ENCODE assay signal across 2 cellular contexts in the genomic region with DNA sequence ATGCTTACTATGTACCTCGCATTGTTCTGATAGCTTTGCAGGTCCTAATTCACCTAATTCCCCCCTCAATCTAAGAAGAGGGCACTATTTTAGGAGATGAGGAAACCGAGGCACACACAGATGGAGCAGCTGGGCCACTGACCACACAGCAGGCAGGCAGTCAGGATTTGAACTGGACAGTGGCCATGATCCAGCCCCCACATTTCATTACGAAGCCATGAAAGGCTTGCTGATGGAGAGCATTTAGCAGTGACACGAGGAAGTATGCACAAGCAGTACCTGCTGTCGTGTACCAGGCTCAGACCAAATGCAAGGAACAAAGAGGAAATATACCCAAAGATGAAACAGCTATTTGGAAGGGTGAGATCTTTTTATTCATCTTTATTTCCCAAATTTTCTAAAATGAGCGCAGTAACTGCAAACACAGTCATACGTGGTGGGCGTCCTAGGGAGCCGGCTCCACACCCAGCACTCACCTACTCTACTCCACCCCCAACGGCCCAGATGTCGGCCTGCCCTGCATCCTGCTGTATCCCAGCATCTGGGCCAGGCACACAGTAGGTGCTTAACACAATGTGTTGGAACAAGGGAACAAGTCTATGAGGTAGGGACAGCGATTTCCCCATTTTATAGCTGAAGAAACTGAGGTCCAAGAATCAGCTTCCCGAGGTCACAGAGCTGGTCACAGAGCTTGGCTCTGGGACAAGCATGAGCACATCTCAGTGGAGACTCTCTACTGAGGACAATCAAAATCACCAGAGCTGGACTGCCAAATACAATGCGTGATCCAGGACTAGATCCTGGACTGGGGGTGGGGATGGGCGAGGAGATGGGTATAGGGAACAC.
TF ChIP-seq lines count a peak whose summit lies in the region.

No MANE protein-coding gene starts in this region.

TF ChIP-seq in IMR-90, 13 proteins besides CTCF, POLR2A, EP300 and RAD21:
- TF ChIP-seq SMC3 (IDR thresholded peaks at IDR 0.05; ENCODE audit: low read depth, low read length) (no peak), MAFK (IDR thresholded peaks at IDR 0.05; ENCODE audit: low read depth, low read length) (no peak), NFE2L2 (IDR thresholded peaks at IDR 0.05; ENCODE audit: low read depth, low read length) (no peak), RCOR1 (IDR thresholded peaks at IDR 0.05; ENCODE audit: insufficient replicate concordance, low read length) (no peak), MXI1 (IDR thresholded peaks at IDR 0.05; ENCODE audit: borderline replicate concordance, low read depth, low read length) (no peak), RFX5 (IDR thresholded peaks at IDR 0.05; ENCODE audit: low read depth, low read length) (no peak), CHD1 (IDR thresholded peaks at IDR 0.05; ENCODE audit: low read depth, low read length) (no peak), CEBPB (IDR thresholded peaks at IDR 0.05; ENCODE audit: low read depth, low read length) (no peak), BHLHE40 (IDR thresholded peaks at IDR 0.05; ENCODE audit: low read depth, low read length) (no peak), FOS (IDR thresholded peaks at IDR 0.05; ENCODE audit: low read depth, low read length) (no peak)
- TF ChIP-seq, protein P1, sequence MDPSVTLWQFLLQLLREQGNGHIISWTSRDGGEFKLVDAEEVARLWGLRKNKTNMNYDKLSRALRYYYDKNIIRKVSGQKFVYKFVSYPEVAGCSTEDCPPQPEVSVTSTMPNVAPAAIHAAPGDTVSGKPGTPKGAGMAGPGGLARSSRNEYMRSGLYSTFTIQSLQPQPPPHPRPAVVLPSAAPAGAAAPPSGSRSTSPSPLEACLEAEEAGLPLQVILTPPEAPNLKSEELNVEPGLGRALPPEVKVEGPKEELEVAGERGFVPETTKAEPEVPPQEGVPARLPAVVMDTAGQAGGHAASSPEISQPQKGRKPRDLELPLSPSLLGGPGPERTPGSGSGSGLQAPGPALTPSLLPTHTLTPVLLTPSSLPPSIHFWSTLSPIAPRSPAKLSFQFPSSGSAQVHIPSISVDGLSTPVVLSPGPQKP (IDR thresholded peaks at IDR 0.05; ENCODE audit: borderline replicate concordance, low read depth, low read length), result no peak

TF ChIP-seq in endothelial cell of umbilical vein, 7 proteins besides CTCF, POLR2A, EP300 and RAD21:
- TF ChIP-seq EZH2 (IDR thresholded peaks at IDR 0.05; ENCODE audit: borderline replicate concordance, low read depth, low read length, severe bottlenecking), result no peak
- no peak for TF ChIP-seq MYC (IDR thresholded peaks at IDR 0.05; ENCODE audit: low read depth, low read length)
